ENCODE assay signal across 1 cellular context in the genomic region with DNA sequence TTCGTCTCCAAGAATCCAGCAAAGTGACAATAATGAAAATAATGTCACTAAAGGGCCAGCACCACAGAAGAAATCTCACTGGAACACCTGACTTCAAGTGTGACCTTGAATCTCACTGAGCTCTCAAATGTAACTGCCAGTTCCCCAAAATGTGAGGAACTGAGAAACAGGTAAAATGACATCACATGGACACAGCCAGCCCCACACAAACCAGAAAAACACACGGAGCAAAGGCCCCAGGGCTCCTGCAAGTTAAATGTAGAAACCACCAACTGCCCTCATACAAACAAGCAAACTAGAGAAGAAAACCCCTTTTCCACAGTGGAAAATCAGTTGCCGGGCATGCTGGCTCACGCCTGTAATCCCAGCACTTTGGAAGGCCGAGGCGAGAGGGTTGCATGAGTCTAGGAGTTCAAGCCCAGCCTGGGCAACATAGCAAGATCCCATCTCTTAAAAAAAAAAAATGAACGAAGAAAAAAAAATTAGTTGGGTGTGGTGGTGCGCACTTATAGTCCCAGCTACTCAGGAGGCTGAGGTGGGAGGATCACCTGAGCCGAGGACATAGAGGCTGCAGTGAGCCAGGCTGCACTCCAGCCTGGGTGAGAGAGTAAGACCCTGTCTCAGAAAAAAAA.
TF ChIP-seq lines count a peak whose summit lies in the region.

No MANE protein-coding gene starts in this region.

TF ChIP-seq in HepG2, 621 proteins besides CTCF, POLR2A, EP300 and RAD21:
- TF ChIP-seq NCOA1 (CRISPR knock-in tag; IDR thresholded peaks at IDR 0.05) = no peak
- no peak for TF ChIP-seq PAWR (CRISPR knock-in tag; IDR thresholded peaks at IDR 0.05; ENCODE audit: borderline replicate concordance)
- TF ChIP-seq MXD4 (CRISPR knock-in tag; IDR thresholded peaks at IDR 0.05) = no peak
- no peak for TF ChIP-seq POLR2AphosphoS5 (IDR thresholded peaks at IDR 0.05; ENCODE audit: low read depth, low read length)
- TF ChIP-seq THAP11 (CRISPR knock-in tag; IDR thresholded peaks at IDR 0.05) = no peak
- TF ChIP-seq ZNF121 (CRISPR knock-in tag; IDR thresholded peaks at IDR 0.05) = peak; percentile 67; the same call in 1 of the 2 replicates
- no peak for TF ChIP-seq ZFP41 (CRISPR knock-in tag; IDR thresholded peaks at IDR 0.05; ENCODE audit: borderline replicate concordance)
TF ChIP-seq in HepG2: peak in this region for 1.
